8 cellular contexts compared by ENCODE assay signal in the genomic region with DNA sequence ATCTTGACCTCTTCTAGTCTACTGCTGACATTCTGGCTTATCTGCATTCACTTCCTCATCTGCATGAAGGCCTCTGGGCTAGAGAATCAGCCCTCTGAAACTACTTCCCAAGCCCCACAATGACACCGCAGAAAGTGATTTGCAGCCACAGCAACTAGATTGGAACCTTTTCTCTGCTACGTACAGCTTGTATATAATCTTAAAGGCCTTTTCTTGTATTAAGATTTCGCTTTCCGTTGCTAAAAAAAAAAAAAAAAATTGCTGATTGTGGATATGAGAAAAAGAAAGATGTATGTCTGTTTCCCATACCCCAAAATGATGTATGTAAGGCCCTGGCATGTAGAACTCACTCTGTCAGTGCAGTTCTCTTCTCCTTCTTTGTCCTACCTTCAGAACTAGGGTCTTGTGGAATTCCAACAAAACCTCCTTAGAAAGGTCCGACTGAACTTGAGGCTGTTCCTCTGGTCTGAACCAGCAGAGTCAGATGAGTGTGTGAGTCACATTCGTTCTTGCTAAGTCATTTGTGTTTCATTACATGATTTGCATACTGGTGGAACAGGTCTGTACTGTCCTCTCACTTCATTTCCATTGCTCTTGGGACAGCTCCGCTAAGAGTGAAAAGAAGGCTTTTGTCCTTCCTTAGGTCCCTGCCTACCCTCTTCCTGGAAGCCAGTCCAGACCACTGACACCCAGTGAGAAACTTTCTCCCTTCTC.
DNase-seq lines count a peak whose midpoint lies in the region; FAIRE-seq and TF ChIP-seq lines count a peak whose summit lies in the region.

No MANE protein-coding gene starts in this region.

- peaks cover 53% of the 10 kb centered on the region for H3K27me3 ChIP-seq in MM.1S (replicated peaks; ENCODE audit: insufficient read depth, low read length)

- H3K9me3 ChIP-seq in HEK293 (ENCODE audit: control insufficient read depth, insufficient read depth, low read depth, low read length) (no peaks in the 10 kb centered on the region), MM.1S (replicated peaks; ENCODE audit: insufficient read depth, low read length) (no peaks in the 10 kb centered on the region)

- H3K36me3 ChIP-seq in HEK293 (ENCODE audit: control insufficient read depth in 2 of 2, insufficient read depth in 1 of 2, low read length in 2 of 2) (peaks cover 0 to 15% of the 10 kb centered on the region in 2 experiments; a peak in 1 of 3 replicates), MM.1S (replicated peaks; ENCODE audit: insufficient read depth, low read length) (no peaks in the 10 kb centered on the region)

- H3K27ac ChIP-seq in HEK293 (ENCODE audit: extremely low read depth, low read depth, low read length): no peak overlapping the region
- peak overlapping the region; percentile 2; the same call in 1 of the 2 replicates for H3K27ac ChIP-seq in MM.1S (ENCODE audit: low read length)
- H3K27ac ChIP-seq in caudate nucleus (ENCODE audit: low read depth, low read length): peak overlapping the region; percentile 1

- peak overlapping the region; percentile 20 for H3K4me3 Mint-ChIP-seq in mesothelial cell of epicardium

- peaks cover 22% of the 10 kb centered on the region for H3K4me1 Mint-ChIP-seq in mesothelial cell of epicardium

- no peaks in the 10 kb centered on the region for H3K9me3 Mint-ChIP-seq in mesothelial cell of epicardium

- peak; percentile 30 for DNase-seq in GM12891 (ENCODE audit: insufficient read length, low spot score)
- peak; percentile 83 for DNase-seq in MM.1S
- DNase-seq in caudate nucleus (lab: John Stamatoyannopoulos, UW): no peak
- DNase-seq in mesothelial cell of epicardium (ENCODE audit: low spot score in 2 of 2, unreplicated experiment in 2 of 2): no peak
- no peak for DNase-seq in HUDEP-2 (lab: John Stamatoyannopoulos, UW; ENCODE audit: unreplicated experiment in 76 of 76)
- DNase-seq in glomerular visceral epithelial cell (ENCODE audit: extremely low spot score): no peak
- DNase-seq in AG08396 (ENCODE audit: low spot score): no peak

- FAIRE-seq in GM12891 (lab: Jason Lieb, UNC): peak; percentile 97

- TF ChIP-seq CTCF in HEK293 (tag by site-specific recombination; IDR thresholded peaks at IDR 0.05) (no peak), MM.1S (IDR thresholded peaks at IDR 0.05; ENCODE audit: low read length) (no peak), mesothelial cell of epicardium (IDR thresholded peaks at IDR 0.05; ENCODE audit: unreplicated experiment) (no peak)

- no peak overlapping the region for H2AFZ ChIP-seq in MM.1S (ENCODE audit: low read length)

- CTCF ChIA-PET in HEK293 (lab: Yijun Ruan, JAX): no interaction called here

- peaks cover 31% of the 10 kb centered on the region for H3K36me3 Mint-ChIP-seq in mesothelial cell of epicardium

- POLR2A ChIA-PET in HEK293 (lab: Yijun Ruan, JAX): no interaction called here

- H3K4me2 ChIP-seq in MM.1S (ENCODE audit: low read depth, low read length): peak overlapping the region; percentile 56

- H4K20me1 ChIP-seq in MM.1S (ENCODE audit: insufficient read depth, low read length): no peaks in the 10 kb centered on the region

- TF ChIP-seq POLR2A in GM12891 (IDR thresholded peaks at IDR 0.05; ENCODE audit: low read depth, low read length): no peak

- peaks cover 17% of the 10 kb centered on the region for H3F3A ChIP-seq in MM.1S (ENCODE audit: insufficient read depth, low read length)

- H3K4me3 ChIP-seq in HEK293 (ENCODE audit: low read depth, low read length) (no peak overlapping the region), MM.1S (ENCODE audit: low read length) (no peak overlapping the region)

- no peak overlapping the region for H3K9ac ChIP-seq in MM.1S (ENCODE audit: low read length)

- H3K27ac Mint-ChIP-seq in mesothelial cell of epicardium: peak overlapping the region; percentile 97

- H3K79me2 ChIP-seq in MM.1S (ENCODE audit: low read length): no peaks in the 10 kb centered on the region

- no peaks in the 10 kb centered on the region for H3K9me2 ChIP-seq in MM.1S (replicated peaks; ENCODE audit: insufficient read depth, low read length)

- H3K4me1 ChIP-seq in HEK293 (ENCODE audit: control insufficient read depth, insufficient read depth, low read length) (no peaks in the 10 kb centered on the region), MM.1S (ENCODE audit: low read length) (peaks cover 18% of the 10 kb centered on the region)

- no peaks in the 10 kb centered on the region for H3K27me3 Mint-ChIP-seq in mesothelial cell of epicardium (ENCODE audit: low read depth)

TF ChIP-seq in GM12891, 5 proteins besides CTCF, POLR2A, EP300 and RAD21:
- no peak for TF ChIP-seq PAX5 (IDR thresholded peaks at IDR 0.05; ENCODE audit: insufficient read depth, low read length, severe bottlenecking)
- TF ChIP-seq POU2F2 (IDR thresholded peaks at IDR 0.05; ENCODE audit: low read depth, low read length): peak; percentile 97
- no peak for TF ChIP-seq POLR2AphosphoS5 (IDR thresholded peaks at IDR 0.05; ENCODE audit: low read depth, low read length)
- peak; percentile 92 for TF ChIP-seq SPI1 (IDR thresholded peaks at IDR 0.05; ENCODE audit: low read depth, low read length)
- TF ChIP-seq TAF1 (IDR thresholded peaks at IDR 0.05; ENCODE audit: low read depth, low read length): no peak

TF ChIP-seq in HEK293, 187 proteins besides CTCF, POLR2A, EP300 and RAD21:
- TF ChIP-seq GLIS2 (tag by site-specific recombination; IDR thresholded peaks at IDR 0.05) (no peak), PRDM1 (tag by site-specific recombination; IDR thresholded peaks at IDR 0.05) (peak; percentile 57), ZNF2 (tag by site-specific recombination; IDR thresholded peaks at IDR 0.05) (no peak), KLF1 (tag by site-specific recombination; IDR thresholded peaks at IDR 0.05) (no peak)

Comparison
In these comparisons a context has a peak if more than half of its experiments do, and no peak if none do; other contexts are left out.
1. DNase-seq: peak in GM12891 (single experiment) and MM.1S (single experiment); none in caudate nucleus (0 of 61), mesothelial cell of epicardium (0 of 2), HUDEP-2 (0 of 76), glomerular visceral epithelial cell (single experiment) and AG08396 (single experiment).